Comparison of ENCODE assay signal across 8 cellular contexts in the genomic region with DNA sequence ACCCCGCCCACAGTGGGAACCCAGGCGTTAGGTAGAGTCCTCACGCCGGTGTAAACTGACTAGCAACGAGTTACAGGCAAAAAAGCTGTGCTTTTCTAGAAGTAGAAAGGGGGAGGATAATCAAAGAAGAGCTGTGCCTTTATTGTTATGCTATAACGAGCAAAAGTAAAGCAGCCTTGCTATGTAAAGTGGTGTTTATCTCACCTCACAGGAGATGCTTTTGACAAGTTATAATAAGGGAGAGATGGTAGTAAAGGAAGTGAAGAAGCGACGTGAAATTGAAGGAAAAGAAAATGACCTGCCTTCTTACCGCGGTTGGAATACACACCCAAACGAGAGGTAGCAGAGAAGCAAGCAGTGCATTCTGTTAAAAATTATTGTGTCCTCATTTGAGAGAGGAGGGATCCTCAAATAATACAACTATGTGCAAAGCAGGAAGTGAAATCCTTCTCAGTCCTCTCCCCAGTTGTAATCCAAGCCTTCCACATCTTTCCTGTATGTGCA. TPM values are rescaled to one million over a fixed set of nuclear protein-coding genes. Genes with fewer than 3 reads are reported as not detected.
DNase-seq lines count a peak whose midpoint lies in the region; ATAC-seq and TF ChIP-seq lines count a peak whose summit lies in the region.

No MANE protein-coding gene starts in this region.

- H3K9me3 Mint-ChIP-seq in naive thymus-derived CD8-positive, alpha-beta T cell, result no peaks in the 10 kb centered on the region

- H3K36me3 Mint-ChIP-seq in naive thymus-derived CD8-positive, alpha-beta T cell, result peaks cover 4 to 23% (median 7%) of the 10 kb centered on the region in 3 donors

- peak overlapping the region; percentile 80 for H3K4me3 ChIP-seq in ACC112 (ENCODE audit: low read depth, low read length)
- H3K4me3 ChIP-seq in colonic mucosa, result peak overlapping the region; percentile 87

- peak overlapping the region; percentile 98 for H3K27ac ChIP-seq in ACC112 (ENCODE audit: low read depth, low read length)
- H3K27ac ChIP-seq in colonic mucosa, result peak overlapping the region; percentile 100

- peak; percentile 40 for DNase-seq in NCI-H2171 treated with DMSO at 0.1 percent for 48 hours (lab: John Stamatoyannopoulos, UW)
- DNase-seq in colonic mucosa, result no peak
- peak in 3 of 10 donors; percentile 32 to 44 (median 40) for DNase-seq in naive thymus-derived CD8-positive, alpha-beta T cell
- DNase-seq in AG20443 (ENCODE audit: low spot score), result no peak
- no peak for DNase-seq in NCI-H1930 (lab: John Stamatoyannopoulos, UW)

- no peaks in the 10 kb centered on the region for H3K27me3 ChIP-seq in ACC112 (ENCODE audit: insufficient read depth, low read length)
- H3K27me3 ChIP-seq in colonic mucosa, result no peaks in the 10 kb centered on the region

- POLR2A ChIA-PET in naive thymus-derived CD8-positive, alpha-beta T cell (lab: Charles Lee), result interaction anchor here (0.6 to 0.7 kb wide), 2 partner anchors 26 to 145 kb away, joined by 3 to 4 read pairs; no protein-coding TSS in a partner anchor

- H3K27me3 Mint-ChIP-seq in naive thymus-derived CD8-positive, alpha-beta T cell, result no peaks in the 10 kb centered on the region

- H3K79me2 ChIP-seq in ACC112 (ENCODE audit: control insufficient read depth, insufficient read depth, low read length, unreplicated experiment), result peaks cover 50% of the 10 kb centered on the region

- TF ChIP-seq CTCF in colonic mucosa (IDR thresholded peaks at IDR 0.05), result no peak

- H3K9me3 ChIP-seq in colonic mucosa, result no peaks in the 10 kb centered on the region

- H3K4me1 ChIP-seq in ACC112 (ENCODE audit: control insufficient read depth, insufficient read depth, low read length, unreplicated experiment), result peaks cover 46% of the 10 kb centered on the region
- no peaks in the 10 kb centered on the region for H3K4me1 ChIP-seq in colonic mucosa

- H3K9ac ChIP-seq in colonic mucosa (ENCODE audit: low read depth in 2 of 2, low read length in 2 of 2), result peak overlapping the region; percentile 82 to 99

- H3K4me3 Mint-ChIP-seq in naive thymus-derived CD8-positive, alpha-beta T cell, result peak overlapping the region; percentile 96 to 100 (median 99)

- H3K4me1 Mint-ChIP-seq in naive thymus-derived CD8-positive, alpha-beta T cell, result peaks cover 12 to 70% (median 42%) of the 10 kb centered on the region in 4 donors

- H3K36me3 ChIP-seq in ACC112 (ENCODE audit: insufficient read depth, low read length) (peaks cover 21% of the 10 kb centered on the region; the same call in 1 of the 2 replicates), colonic mucosa (no peaks in the 10 kb centered on the region)

- peak overlapping the region; percentile 97 to 99 (median 98) for H3K27ac Mint-ChIP-seq in naive thymus-derived CD8-positive, alpha-beta T cell

- peak; percentile 26 for ATAC-seq in GM18868 (IDR thresholded peaks at IDR 0.05; ENCODE audit: unreplicated experiment)
- peak; percentile 37 for ATAC-seq in naive thymus-derived CD8-positive, alpha-beta T cell
- no peak for ATAC-seq in GM18873 (IDR thresholded peaks at IDR 0.05; ENCODE audit: low FRiP score, unreplicated experiment)

- H2AFZ ChIP-seq in ACC112 (ENCODE audit: low read length, unreplicated experiment), result no peak overlapping the region

- intact Hi-C loops in colonic mucosa (cut with DNase I), result no loop called here

RNA-seq across cellular contexts. Expression of gene TANK, which starts 0.9 kb away (rescaled TPM):
- total RNA-seq in colonic mucosa, result 10 to 100 TPM; 47.4 to 60.7 TPM
- 10 to 100 TPM; 59.5 to 65.8 TPM for total RNA-seq in naive thymus-derived CD8-positive, alpha-beta T cell
- 10 to 100 TPM; 32.7 to 43.8 (median 34.7) TPM for polyA plus RNA-seq in naive thymus-derived CD8-positive, alpha-beta T cell
